In the genomic region with DNA sequence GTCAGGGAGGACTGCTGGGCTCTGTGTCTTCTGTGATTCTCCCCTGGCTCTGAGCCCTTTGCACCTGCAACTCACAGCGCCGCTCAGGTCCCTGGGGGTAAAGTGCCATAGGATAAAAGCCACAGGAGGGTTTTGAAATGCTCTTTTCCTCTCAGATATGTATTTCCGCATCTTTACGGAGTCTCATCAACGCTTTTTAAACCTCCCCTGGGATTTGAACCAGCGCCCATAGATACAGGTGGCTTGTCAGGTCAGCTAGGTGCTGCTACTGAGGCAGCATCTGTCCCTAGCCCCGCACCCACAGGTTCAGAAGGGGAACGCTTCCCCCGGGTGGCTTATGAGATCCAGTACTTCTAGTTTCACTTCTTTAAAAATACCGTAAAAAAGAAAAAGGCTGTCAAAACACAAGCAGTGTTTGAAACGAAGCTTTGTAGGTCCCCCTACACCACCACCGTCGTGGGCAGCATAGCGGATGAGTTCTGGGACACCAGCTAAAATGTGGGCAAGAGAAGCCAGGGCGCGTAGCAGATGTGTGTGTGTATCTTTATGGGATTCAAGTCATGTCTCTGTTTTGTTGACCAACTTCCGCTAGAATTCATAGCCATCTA, we compare ENCODE assay signal across 8 cellular contexts.
DNase-seq lines count a peak whose midpoint lies in the region; ATAC-seq lines count a peak whose summit lies in the region.
"Had no signal": no experiment of that assay in that cellular context is flagged by ENCODE, and none has a peak within 500 bp of the region (broad histone marks: within the 10 kb centered on the region; RNA-seq: fewer than 3 reads in every experiment).

No MANE protein-coding gene starts in this region.

- H3K27me3 Mint-ChIP-seq in natural killer cell treated with Interleukin-12 subunit alpha and Interleukin-12 subunit beta and Interleukin-15 and Interleukin-18, amount 100 ng/mL, for 72 hours: no peaks in the 10 kb centered on the region

- peak overlapping the region; percentile 35; the same call in 1 of the 2 replicates for H3K4me3 ChIP-seq in Karpas-422 (ENCODE audit: low read length)

- peak overlapping the region in 1 of 2 donors; percentile 79 for H3K27ac Mint-ChIP-seq in natural killer cell treated with Interleukin-12 subunit alpha and Interleukin-12 subunit beta and Interleukin-15 and Interleukin-18, amount 100 ng/mL, for 72 hours

- ATAC-seq in GM18861 (IDR thresholded peaks at IDR 0.05; ENCODE audit: unreplicated experiment): peak; percentile 86
- ATAC-seq in GM21786 (IDR thresholded peaks at IDR 0.05; ENCODE audit: unreplicated experiment): peak; percentile 89
- no peak for ATAC-seq in natural killer cell treated with Interleukin-12 subunit alpha and Interleukin-12 subunit beta and Interleukin-15 and Interleukin-18, amount 100 ng/mL, for 72 hours
- ATAC-seq: foreskin keratinocyte had no signal

- peaks cover 46% of the 10 kb centered on the region for H3K79me2 ChIP-seq in Karpas-422 (ENCODE audit: low read length)

- H3K36me3 ChIP-seq in Karpas-422 (ENCODE audit: insufficient read depth, low read length): 0 out of 2 replicates have a peak, but pooled peaks cover 4% of the 10 kb centered on the region

- peaks cover 11 to 25% of the 10 kb centered on the region in 2 donors for H3K4me1 Mint-ChIP-seq in natural killer cell treated with Interleukin-12 subunit alpha and Interleukin-12 subunit beta and Interleukin-15 and Interleukin-18, amount 100 ng/mL, for 72 hours (ENCODE audit: low read depth in 2 of 2)

- peak overlapping the region; percentile 77 for H3K4me3 Mint-ChIP-seq in natural killer cell treated with Interleukin-12 subunit alpha and Interleukin-12 subunit beta and Interleukin-15 and Interleukin-18, amount 100 ng/mL, for 72 hours

- peak overlapping the region; percentile 96 for H3K27ac ChIP-seq in Karpas-422 (ENCODE audit: low read length)
- H3K27ac ChIP-seq: foreskin keratinocyte had no signal

- no peaks in the 10 kb centered on the region for H3K9me2 ChIP-seq in Karpas-422 (replicated peaks; ENCODE audit: insufficient read depth, low read length)

- H4K20me1 ChIP-seq in Karpas-422 (ENCODE audit: insufficient read depth, low read depth, low read length): no peaks in the 10 kb centered on the region

- H3K4me1 ChIP-seq in Karpas-422 (ENCODE audit: low read length): peaks cover 97% of the 10 kb centered on the region

- H3K36me3 Mint-ChIP-seq in natural killer cell treated with Interleukin-12 subunit alpha and Interleukin-12 subunit beta and Interleukin-15 and Interleukin-18, amount 100 ng/mL, for 72 hours: no peaks in the 10 kb centered on the region

- no peak overlapping the region for H2AFZ ChIP-seq in Karpas-422 (ENCODE audit: low read length)

- in situ Hi-C loops in ACHN (cut with HindIII; ENCODE audit: low pct_ligation_motif_present, low pct_unique_long_range_greater_than_20kb, low sequenced_read_pairs): no loop called here

- peak overlapping the region; percentile 87 for H3K9ac ChIP-seq in Karpas-422 (ENCODE audit: low read length)

- no peaks in the 10 kb centered on the region for H3K9me3 ChIP-seq in Karpas-422 (ENCODE audit: low read length)

- H3K4me2 ChIP-seq in Karpas-422 (ENCODE audit: low read depth, low read length, poor library complexity, severe bottlenecking): peak overlapping the region; percentile 59

- no peaks in the 10 kb centered on the region for H3K9me3 Mint-ChIP-seq in natural killer cell treated with Interleukin-12 subunit alpha and Interleukin-12 subunit beta and Interleukin-15 and Interleukin-18, amount 100 ng/mL, for 72 hours

- peak; percentile 99 for DNase-seq in Karpas-422
- DNase-seq in natural killer cell treated with Interleukin-12 subunit alpha and Interleukin-12 subunit beta and Interleukin-15 and Interleukin-18, amount 100 ng/mL, for 72 hours (ENCODE audit: low spot score): no peak
- no peak for DNase-seq in kidney tubule cell (ENCODE audit: low spot score)
- DNase-seq in OCI-M1 (lab: John Stamatoyannopoulos, UW): no peak
- DNase-seq in ACHN: no peak
- DNase-seq: foreskin keratinocyte had no signal

- H3K27me3 ChIP-seq in Karpas-422 (ENCODE audit: low read length): no peaks in the 10 kb centered on the region
- H3K27me3 ChIP-seq: foreskin keratinocyte had no signal

Comparison
In these comparisons a context has a peak if more than half of its experiments do, and no peak if none do; other contexts are left out.
1. ATAC-seq: peak in GM18861 (single experiment) and GM21786 (single experiment); none in natural killer cell treated with Interleukin-12 subunit alpha and Interleukin-12 subunit beta and Interleukin-15 and Interleukin-18, amount 100 ng/mL, for 72 hours (0 of 2).